ENCODE assay signal across 18 cellular contexts in the genomic region with DNA sequence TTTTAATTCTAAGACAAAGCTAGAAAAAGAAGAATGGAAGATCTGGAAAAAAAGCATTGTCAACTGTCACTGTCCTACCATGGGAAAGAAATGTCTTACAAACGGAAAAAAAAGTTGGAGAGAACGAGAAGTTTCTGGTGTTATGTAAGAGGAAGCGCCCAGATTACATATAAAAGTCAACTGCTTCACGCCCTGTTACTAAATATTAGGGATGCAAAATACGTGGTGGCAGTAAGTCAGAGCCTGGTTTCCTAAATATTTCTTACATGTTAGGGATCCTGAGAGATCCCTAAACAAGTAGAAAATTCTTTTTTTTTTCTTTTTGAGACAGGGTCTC. TPM values are rescaled to one million over a fixed set of nuclear protein-coding genes. Genes with fewer than 3 reads are reported as not detected.
A peak's percentile ranks its signal among the peaks of the same experiment; 100 is the strongest.
DNase-seq lines count a peak whose midpoint lies in the region; ATAC-seq and TF ChIP-seq lines count a peak whose summit lies in the region.
"Had no signal": no experiment of that assay in that cellular context is flagged by ENCODE, and none has a peak within 500 bp of the region (broad histone marks: within the 10 kb centered on the region; RNA-seq: fewer than 3 reads in every experiment).

No MANE protein-coding gene starts in this region.

- H3K9me3 Mint-ChIP-seq in stimulated activated naive CD8-positive, alpha-beta T cell treated with anti-CD3 and anti-CD28 coated beads, Interleukin-15, amount 100 ng/mL, for 72 hours: no peaks in the 10 kb centered on the region
- H3K9me3 Mint-ChIP-seq: memory B cell, neural crest cell had no signal

- DNase-seq in NOMO-1 (lab: John Stamatoyannopoulos, UW; ENCODE audit: unreplicated experiment in 2 of 2) (peak; percentile 39 to 70), NOMO-1 treated with dmso at 0.1 percent for 144 hours (lab: John Stamatoyannopoulos, UW; ENCODE audit: unreplicated experiment) (no peak), NOMO-1 treated with DMSO at 0.1 percent for 48 hours (lab: John Stamatoyannopoulos, UW; ENCODE audit: unreplicated experiment) (peak; percentile 68), fibroblast of the aortic adventitia (ENCODE audit: low read depth) (peak; percentile 63)
- DNase-seq in stimulated activated naive CD8-positive, alpha-beta T cell treated with anti-CD3 and anti-CD28 coated beads, Interleukin-15, amount 100 ng/mL, for 72 hours: no peak
- DNase-seq in stimulated activated CD4-positive, alpha-beta T cell treated with anti-CD3 and anti-CD28 coated beads, Interleukin-4, amount 100 ng/mL, for 1 hour: no peak
- DNase-seq: activated CD4-positive, CD25-positive, alpha-beta regulatory T cell treated with anti-CD3 and anti-CD28 coated beads, Interleukin-2, amount 50 U/mL, for 72 hours; activated CD8-positive, alpha-beta memory T cell treated with anti-CD3 and anti-CD28 coated beads, Interleukin-2, amount 50 U/mL, for 4 hours; activated naive CD4-positive, alpha-beta T cell treated with anti-CD3 and anti-CD28 coated beads, Interleukin-2, amount 50 U/mL, for 16 hours; effector CD8-positive, alpha-beta T cell; NCI-H187; NCI-H524 treated with DMSO at 0.1 percent for 48 hours; small intestine; stimulated activated naive CD4-positive, alpha-beta T cell treated with Interleukin-2 at 50 U/mL for 16 hours had no signal

- ATAC-seq in stimulated activated naive CD8-positive, alpha-beta T cell treated with anti-CD3 and anti-CD28 coated beads, Interleukin-15, amount 100 ng/mL, for 72 hours: no peak
- ATAC-seq in HG03280 (IDR thresholded peaks at IDR 0.05; ENCODE audit: unreplicated experiment): no peak
- no peak for ATAC-seq in HG02588 (IDR thresholded peaks at IDR 0.05; ENCODE audit: unreplicated experiment)

- no peaks in the 10 kb centered on the region for H3K27me3 Mint-ChIP-seq in stimulated activated naive CD8-positive, alpha-beta T cell treated with anti-CD3 and anti-CD28 coated beads, Interleukin-15, amount 100 ng/mL, for 72 hours
- H3K27me3 Mint-ChIP-seq: memory B cell had no signal

- no peak for TF ChIP-seq CTCF in fibroblast of the aortic adventitia (IDR thresholded peaks at IDR 0.05; ENCODE audit: insufficient read depth, low read length)

- H3K4me1 Mint-ChIP-seq in stimulated activated naive CD8-positive, alpha-beta T cell treated with anti-CD3 and anti-CD28 coated beads, Interleukin-15, amount 100 ng/mL, for 72 hours: peaks cover 32% of the 10 kb centered on the region

- H3K4me3 Mint-ChIP-seq in stimulated activated naive CD8-positive, alpha-beta T cell treated with anti-CD3 and anti-CD28 coated beads, Interleukin-15, amount 100 ng/mL, for 72 hours: no peak overlapping the region
- H3K4me3 Mint-ChIP-seq: memory B cell, neural crest cell had no signal

- H3K4me3 ChIP-seq in fibroblast of the aortic adventitia (ENCODE audit: low read depth, low read length): no peak overlapping the region

- peak overlapping the region; percentile 38 to 89 for H3K27ac Mint-ChIP-seq in stimulated activated naive CD8-positive, alpha-beta T cell treated with anti-CD3 and anti-CD28 coated beads, Interleukin-15, amount 100 ng/mL, for 72 hours
- H3K27ac Mint-ChIP-seq: memory B cell had no signal

RNA-seq across cellular contexts. Expression of gene FBXL14, which starts 14.4 kb away (rescaled TPM):
- 1.1 and 11.2 TPM in 2 replicates for total RNA-seq in fibroblast of the aortic adventitia (ENCODE audit: low replicate concordance)

RNA-seq across cellular contexts. Expression of gene WNT5B, which starts 20.3 kb away (rescaled TPM):
- total RNA-seq in fibroblast of the aortic adventitia (ENCODE audit: low replicate concordance): 3.1 and 16.6 TPM in 2 replicates

Comparison
In these comparisons a context has a peak if more than half of its experiments do, and no peak if none do; other contexts are left out.
1. DNase-seq: peak in NOMO-1 (2 of 2), NOMO-1 treated with DMSO at 0.1 percent for 48 hours (single experiment) and fibroblast of the aortic adventitia (single experiment); none in NOMO-1 treated with dmso at 0.1 percent for 144 hours (single experiment), stimulated activated naive CD8-positive, alpha-beta T cell treated with anti-CD3 and anti-CD28 coated beads, Interleukin-15, amount 100 ng/mL, for 72 hours (0 of 2) and stimulated activated CD4-positive, alpha-beta T cell treated with anti-CD3 and anti-CD28 coated beads, Interleukin-4, amount 100 ng/mL, for 1 hour (single experiment).